ENCODE assay signal across 21 cellular contexts in genomic region chr20:41359541-41360011, GRCh38. TPM values are rescaled to one million over a fixed set of nuclear protein-coding genes. Genes with fewer than 3 reads are reported as not detected.
A peak's percentile ranks its signal among the peaks of the same experiment; 100 is the strongest.
DNase-seq lines count a peak whose midpoint lies in the region; ATAC-seq and TF ChIP-seq lines count a peak whose summit lies in the region.
"Had no signal": no experiment of that assay in that cellular context is flagged by ENCODE, and none has a peak within 500 bp of the region (broad histone marks: within the 10 kb centered on the region; RNA-seq: fewer than 3 reads in every experiment).

No MANE protein-coding gene starts in this region.

- H3K27me3 ChIP-seq in Panc1 (ENCODE audit: control insufficient read depth, insufficient read depth, low read length) (no peaks in the 10 kb centered on the region), heart right ventricle (peaks cover 0 to 6% (median 3%) of the 10 kb centered on the region in 7 donors), esophagus muscularis mucosa (peaks cover 0 to 16% (median under 1%) of the 10 kb centered on the region in 4 donors)
- H3K27me3 ChIP-seq: SJCRH30 had no signal

- no peaks in the 10 kb centered on the region for H3K9me3 ChIP-seq in Panc1 (ENCODE audit: control insufficient read depth, insufficient read depth, low read depth, low read length)
- no peaks in the 10 kb centered on the region for H3K9me3 ChIP-seq in heart right ventricle
- no peaks in the 10 kb centered on the region for H3K9me3 ChIP-seq in esophagus muscularis mucosa
- H3K9me3 ChIP-seq: A549, Peyer's patch, SJCRH30 had no signal

- peaks cover 0 to 3% (median 0%) of the 10 kb centered on the region in 3 donors for H3K27me3 Mint-ChIP-seq in immature natural killer cell (ENCODE audit: low read depth in 3 of 3)

- no peaks in the 10 kb centered on the region for H3K9me3 Mint-ChIP-seq in immature natural killer cell
- H3K9me3 Mint-ChIP-seq: H9 had no signal

- no peak overlapping the region for H3K27ac Mint-ChIP-seq in immature natural killer cell
- H3K27ac Mint-ChIP-seq: H9 had no signal

- TF ChIP-seq EP300 in esophagus muscularis mucosa (IDR thresholded peaks at IDR 0.05), result no peak

- DNase-seq in Ammon's horn (ENCODE audit: low spot score) (peak; percentile 14), Panc1 (ENCODE audit: low read depth, low spot score) (no peak), heart right ventricle (no peak), myocyte (ENCODE audit: low read depth) (peak; percentile 55), GF-D8 (lab: John Stamatoyannopoulos, UW) (no peak), NCI-H446 treated with DMSO at 0.1 percent for 48 hours (lab: John Stamatoyannopoulos, UW) (no peak), esophagus muscularis mucosa (ENCODE audit: extremely low spot score) (no peak), immature natural killer cell (no peak)
- DNase-seq: C1 segment of cervical spinal cord, DND-41, H9, NCI-H1417 treated with DMSO at 0.1 percent for 48 hours, NCI-H2029, NCI-H2171 treated with DMSO at 0.1 percent for 48 hours, NCI-H510A treated with DMSO at 0.1 percent for 48 hours, Peyer's patch had no signal

- no peak overlapping the region for H3K27ac ChIP-seq in Panc1 (ENCODE audit: low read length)
- H3K27ac ChIP-seq in heart right ventricle, result peak overlapping the region in 7 of 10 donors; percentile 0 to 37 (median 28)
- H3K27ac ChIP-seq in esophagus muscularis mucosa (replicated peaks in 1 of 4), result no peak overlapping the region
- H3K27ac ChIP-seq: A549, HL-60, Peyer's patch, SJCRH30 had no signal

- CTCF ChIA-PET in Panc1 (lab: Charles Lee), result interaction anchor here (0.7 kb wide), 1 partner anchor 19 kb away, joined by 3 read pairs; the partner anchor contains the start of gene LPIN3

- intact Hi-C loops in Panc1 (cut with micrococcal nuclease; ENCODE audit: unreplicated experiment), result no loop called here
- intact Hi-C loops in heart right ventricle (cut with DNase I), result loop anchor here in 2 of 10 donors (5.0 kb wide), 2 partner anchors 38 to 53 kb away; no protein-coding TSS in a partner anchor
- intact Hi-C loops in esophagus muscularis mucosa (cut with DNase I), result no loop called here

- no peaks in the 10 kb centered on the region for H3K36me3 ChIP-seq in Panc1 (ENCODE audit: control insufficient read depth, insufficient read depth, low read length)
- H3K36me3 ChIP-seq in heart right ventricle, result peaks cover 0 to 41% (median 9%) of the 10 kb centered on the region in 9 donors
- peaks cover 3 to 41% (median 35%) of the 10 kb centered on the region in 4 donors for H3K36me3 ChIP-seq in esophagus muscularis mucosa
- H3K36me3 ChIP-seq: SJCRH30 had no signal

- POLR2A ChIA-PET in Panc1 (lab: Charles Lee), result no interaction called here

- H3K4me1 ChIP-seq in Panc1 (ENCODE audit: control insufficient read depth, insufficient read depth, low read length) (no peaks in the 10 kb centered on the region), heart right ventricle (peaks cover 0 to 44% (median 5%) of the 10 kb centered on the region in 9 donors), esophagus muscularis mucosa (peaks cover 0 to 13% (median 0%) of the 10 kb centered on the region in 4 donors)
- H3K4me1 ChIP-seq: A549, Peyer's patch had no signal

- H3K4me3 ChIP-seq in Panc1 (ENCODE audit: low read depth in 2 of 2, low read length in 2 of 2), result no peak overlapping the region
- no peak overlapping the region for H3K4me3 ChIP-seq in heart right ventricle
- H3K4me3 ChIP-seq in esophagus muscularis mucosa, result no peak overlapping the region
- H3K4me3 ChIP-seq: A549, GM12878, K562, Peyer's patch, SJCRH30 had no signal

- TF ChIP-seq CTCF in Panc1 (IDR thresholded peaks at IDR 0.05), result no peak
- TF ChIP-seq CTCF in heart right ventricle (IDR thresholded peaks at IDR 0.05), result no peak
- no peak for TF ChIP-seq CTCF in esophagus muscularis mucosa (IDR thresholded peaks at IDR 0.05)

- H3K36me3 Mint-ChIP-seq in immature natural killer cell, result no peaks in the 10 kb centered on the region

- no peak overlapping the region for H3K4me3 Mint-ChIP-seq in immature natural killer cell
- H3K4me3 Mint-ChIP-seq: H9 had no signal

- TF ChIP-seq POLR2A in esophagus muscularis mucosa (IDR thresholded peaks at IDR 0.05; ENCODE audit: low read depth), result no peak

- WGBS in heart right ventricle, 2 donors, result 53 to 60% methylated on average over 9 of the region's 9 CpGs
- 91% methylated on average over 9 of the region's 9 CpGs for WGBS in esophagus muscularis mucosa

- no peak for ATAC-seq in Panc1
- peak in 7 of 8 donors; percentile 9 to 59 (median 35) for ATAC-seq in heart right ventricle
- ATAC-seq: A549, GM12878, K562 had no signal

- in situ Hi-C loops in Panc1 (cut with HindIII; ENCODE audit: low pct_unique_long_range_greater_than_20kb, low sequenced_read_pairs), result no loop called here

- H3K4me1 Mint-ChIP-seq in immature natural killer cell, result no peaks in the 10 kb centered on the region

- BruUV-seq in Panc1 (replicated peaks; lab: Mats Ljungman, UMichigan), result TSS peak; percentile 71

RNA-seq across cellular contexts. Expression of gene EMILIN3, which starts 7.0 kb away (rescaled TPM):
- 0.54 TPM for total RNA-seq in Panc1 (2021; ENCODE audit: unreplicated experiment)
- 0.30 TPM for polyA plus RNA-seq in Panc1 (2012; ENCODE audit: insufficient read length)
- total RNA-seq in heart right ventricle, result 1 to 10 TPM in 8 of 10 donors, under 1 TPM in 2; 0.20 to 5.3 (median 2.8) TPM
- 1 to 10 TPM; 2.1 to 6.4 TPM for polyA plus RNA-seq in heart right ventricle
- total RNA-seq in myocyte, result not detected in 2 replicates
- 0.08 TPM for polyA plus RNA-seq in myocyte (2012)
- total RNA-seq in esophagus muscularis mucosa, result 1 to 10 TPM in 3 of 4 donors, under 1 TPM in 1; 0.83 to 5.6 (median 4.5) TPM
- polyA plus RNA-seq in immature natural killer cell, result not detected
- total RNA-seq: GM12878, K562 had no signal
- polyA plus RNA-seq: GM12878 had no signal

RNA-seq across cellular contexts. Expression of gene LPIN3, which starts 19.0 kb away (rescaled TPM):
- total RNA-seq in Panc1 (2021; ENCODE audit: unreplicated experiment), result 21.0 TPM
- 30.0 TPM for polyA plus RNA-seq in Panc1 (2012; ENCODE audit: insufficient read length)
- 10 to 100 TPM; 12.5 to 26.5 (median 18.2) TPM for total RNA-seq in heart right ventricle
- polyA plus RNA-seq in heart right ventricle, result 10 to 100 TPM; 11.1 to 45.5 TPM
- total RNA-seq in myocyte, result 7.7 and 12.2 TPM in 2 replicates
- polyA plus RNA-seq in myocyte (2012), result 9.9 TPM
- 10 to 100 TPM in 2 of 4 donors, 1 to 10 TPM in 2; 7.6 to 19.8 (median 10.7) TPM for total RNA-seq in esophagus muscularis mucosa
- polyA plus RNA-seq in immature natural killer cell, result under 1 TPM in 1 of 3 donors, not detected in 2; 0.04 TPM

RNA-seq across cellular contexts. Expression of gene ZHX3, which starts 42.0 kb away (rescaled TPM):
- 19.8 TPM for total RNA-seq in Panc1 (2021; ENCODE audit: unreplicated experiment)
- 9.0 TPM for polyA plus RNA-seq in Panc1 (2012; ENCODE audit: insufficient read length)
- 10 to 100 TPM; 26.2 to 51.8 (median 31.0) TPM for total RNA-seq in heart right ventricle
- polyA plus RNA-seq in heart right ventricle, result 10 to 100 TPM in 1 of 2 donors, 1 to 10 TPM in 1; 6.5 to 20.6 TPM
- total RNA-seq in myocyte, result 35.8 and 36.4 TPM in 2 replicates
- polyA plus RNA-seq in myocyte (2012), result 26.5 TPM
- total RNA-seq in esophagus muscularis mucosa, result 100 to 1,000 TPM in 3 of 4 donors, 10 to 100 TPM in 1; 89.3 to 173 (median 156) TPM
- 1 to 10 TPM; 2.1 to 3.9 (median 3.3) TPM for polyA plus RNA-seq in immature natural killer cell

Comparison
In these comparisons a context has a peak if more than half of its experiments do, and no peak if none do; other contexts are left out.
1. DNase-seq: peak in Ammon's horn (single experiment) and myocyte (single experiment); none in Panc1 (single experiment), heart right ventricle (0 of 2), GF-D8 (single experiment), NCI-H446 treated with DMSO at 0.1 percent for 48 hours (single experiment), esophagus muscularis mucosa (single experiment) and immature natural killer cell (0 of 3).
2. H3K27ac ChIP-seq: peak in heart right ventricle (7 of 10); none in Panc1 (single experiment) and esophagus muscularis mucosa (0 of 4).